Comparison of ENCODE assay signal across 2 cellular contexts in genomic region chr17:28346199-28346580, GRCh38.
TF ChIP-seq lines count a peak whose summit lies in the region.

No MANE protein-coding gene starts in this region.

TF ChIP-seq in GM23338, 12 proteins besides CTCF, POLR2A, EP300 and RAD21:
- TF ChIP-seq EZH2phosphoT487 (IDR thresholded peaks at IDR 0.05; ENCODE audit: unreplicated experiment) (no peak), CREB1 (CRISPR knock-in tag; IDR thresholded peaks at IDR 0.05; ENCODE audit: low read depth) (no peak), POLR2AphosphoS5 (IDR thresholded peaks at IDR 0.05; ENCODE audit: low read depth) (no peak), REST (IDR thresholded peaks at IDR 0.05; ENCODE audit: unreplicated experiment) (no peak), NANOG (IDR thresholded peaks at IDR 0.05; ENCODE audit: borderline replicate concordance) (no peak), ZNF331 (CRISPR knock-in tag; IDR thresholded peaks at IDR 0.05; ENCODE audit: low read depth) (no peak), JUNB (IDR thresholded peaks at IDR 0.05; ENCODE audit: unreplicated experiment) (no peak), STAT1 (IDR thresholded peaks at IDR 0.05; ENCODE audit: unreplicated experiment) (no peak), ZNF114 (CRISPR knock-in tag; IDR thresholded peaks at IDR 0.05) (no peak), EZH2 (IDR thresholded peaks at IDR 0.05; ENCODE audit: low read depth, unreplicated experiment) (no peak)
- TF ChIP-seq, protein P1, sequence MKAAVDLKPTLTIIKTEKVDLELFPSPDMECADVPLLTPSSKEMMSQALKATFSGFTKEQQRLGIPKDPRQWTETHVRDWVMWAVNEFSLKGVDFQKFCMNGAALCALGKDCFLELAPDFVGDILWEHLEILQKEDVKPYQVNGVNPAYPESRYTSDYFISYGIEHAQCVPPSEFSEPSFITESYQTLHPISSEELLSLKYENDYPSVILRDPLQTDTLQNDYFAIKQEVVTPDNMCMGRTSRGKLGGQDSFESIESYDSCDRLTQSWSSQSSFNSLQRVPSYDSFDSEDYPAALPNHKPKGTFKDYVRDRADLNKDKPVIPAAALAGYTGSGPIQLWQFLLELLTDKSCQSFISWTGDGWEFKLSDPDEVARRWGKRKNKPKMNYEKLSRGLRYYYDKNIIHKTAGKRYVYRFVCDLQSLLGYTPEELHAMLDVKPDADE (IDR thresholded peaks at IDR 0.05) = no peak
- TF ChIP-seq, protein P2, sequence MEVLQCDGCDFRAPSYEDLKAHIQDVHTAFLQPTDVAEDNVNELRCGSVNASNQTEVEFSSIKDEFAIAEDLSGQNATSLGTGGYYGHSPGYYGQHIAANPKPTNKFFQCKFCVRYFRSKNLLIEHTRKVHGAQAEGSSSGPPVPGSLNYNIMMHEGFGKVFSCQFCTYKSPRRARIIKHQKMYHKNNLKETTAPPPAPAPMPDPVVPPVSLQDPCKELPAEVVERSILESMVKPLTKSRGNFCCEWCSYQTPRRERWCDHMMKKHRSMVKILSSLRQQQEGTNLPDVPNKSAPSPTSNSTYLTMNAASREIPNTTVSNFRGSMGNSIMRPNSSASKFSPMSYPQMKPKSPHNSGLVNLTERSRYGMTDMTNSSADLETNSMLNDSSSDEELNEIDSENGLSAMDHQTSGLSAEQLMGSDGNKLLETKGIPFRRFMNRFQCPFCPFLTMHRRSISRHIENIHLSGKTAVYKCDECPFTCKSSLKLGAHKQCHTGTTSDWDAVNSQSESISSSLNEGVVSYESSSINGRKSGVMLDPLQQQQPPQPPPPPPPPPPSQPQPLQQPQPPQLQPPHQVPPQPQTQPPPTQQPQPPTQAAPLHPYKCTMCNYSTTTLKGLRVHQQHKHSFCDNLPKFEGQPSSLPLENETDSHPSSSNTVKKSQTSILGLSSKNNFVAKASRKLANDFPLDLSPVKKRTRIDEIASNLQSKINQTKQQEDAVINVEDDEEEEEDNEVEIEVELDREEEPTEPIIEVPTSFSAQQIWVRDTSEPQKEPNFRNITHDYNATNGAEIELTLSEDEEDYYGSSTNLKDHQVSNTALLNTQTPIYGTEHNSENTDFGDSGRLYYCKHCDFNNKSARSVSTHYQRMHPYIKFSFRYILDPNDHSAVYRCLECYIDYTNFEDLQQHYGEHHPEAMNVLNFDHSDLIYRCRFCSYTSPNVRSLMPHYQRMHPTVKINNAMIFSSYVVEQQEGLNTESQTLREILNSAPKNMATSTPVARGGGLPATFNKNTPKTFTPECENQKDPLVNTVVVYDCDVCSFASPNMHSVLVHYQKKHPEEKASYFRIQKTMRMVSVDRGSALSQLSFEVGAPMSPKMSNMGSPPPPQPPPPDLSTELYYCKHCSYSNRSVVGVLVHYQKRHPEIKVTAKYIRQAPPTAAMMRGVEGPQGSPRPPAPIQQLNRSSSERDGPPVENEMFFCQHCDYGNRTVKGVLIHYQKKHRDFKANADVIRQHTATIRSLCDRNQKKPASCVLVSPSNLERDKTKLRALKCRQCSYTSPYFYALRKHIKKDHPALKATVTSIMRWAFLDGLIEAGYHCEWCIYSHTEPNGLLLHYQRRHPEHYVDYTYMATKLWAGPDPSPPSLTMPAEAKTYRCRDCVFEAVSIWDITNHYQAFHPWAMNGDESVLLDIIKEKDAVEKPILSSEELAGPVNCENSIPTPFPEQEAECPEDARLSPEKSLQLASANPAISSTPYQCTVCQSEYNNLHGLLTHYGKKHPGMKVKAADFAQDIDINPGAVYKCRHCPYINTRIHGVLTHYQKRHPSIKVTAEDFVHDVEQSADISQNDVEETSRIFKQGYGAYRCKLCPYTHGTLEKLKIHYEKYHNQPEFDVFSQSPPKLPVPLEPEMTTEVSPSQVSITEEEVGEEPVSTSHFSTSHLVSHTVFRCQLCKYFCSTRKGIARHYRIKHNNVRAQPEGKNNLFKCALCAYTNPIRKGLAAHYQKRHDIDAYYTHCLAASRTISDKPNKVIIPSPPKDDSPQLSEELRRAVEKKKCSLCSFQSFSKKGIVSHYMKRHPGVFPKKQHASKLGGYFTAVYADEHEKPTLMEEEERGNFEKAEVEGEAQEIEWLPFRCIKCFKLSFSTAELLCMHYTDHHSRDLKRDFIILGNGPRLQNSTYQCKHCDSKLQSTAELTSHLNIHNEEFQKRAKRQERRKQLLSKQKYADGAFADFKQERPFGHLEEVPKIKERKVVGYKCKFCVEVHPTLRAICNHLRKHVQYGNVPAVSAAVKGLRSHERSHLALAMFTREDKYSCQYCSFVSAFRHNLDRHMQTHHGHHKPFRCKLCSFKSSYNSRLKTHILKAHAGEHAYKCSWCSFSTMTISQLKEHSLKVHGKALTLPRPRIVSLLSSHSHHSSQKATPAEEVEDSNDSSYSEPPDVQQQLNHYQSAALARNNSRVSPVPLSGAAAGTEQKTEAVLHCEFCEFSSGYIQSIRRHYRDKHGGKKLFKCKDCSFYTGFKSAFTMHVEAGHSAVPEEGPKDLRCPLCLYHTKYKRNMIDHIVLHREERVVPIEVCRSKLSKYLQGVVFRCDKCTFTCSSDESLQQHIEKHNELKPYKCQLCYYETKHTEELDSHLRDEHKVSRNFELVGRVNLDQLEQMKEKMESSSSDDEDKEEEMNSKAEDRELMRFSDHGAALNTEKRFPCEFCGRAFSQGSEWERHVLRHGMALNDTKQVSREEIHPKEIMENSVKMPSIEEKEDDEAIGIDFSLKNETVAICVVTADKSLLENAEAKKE (CRISPR knock-in tag; IDR thresholded peaks at IDR 0.05) = no peak

TF ChIP-seq in endothelial cell of umbilical vein, 7 proteins besides CTCF, POLR2A, EP300 and RAD21:
- TF ChIP-seq EZH2 (IDR thresholded peaks at IDR 0.05; ENCODE audit: borderline replicate concordance, low read depth, low read length, severe bottlenecking) (no peak), MYC (IDR thresholded peaks at IDR 0.05; ENCODE audit: low read depth, low read length) (no peak), GATA2 (IDR thresholded peaks at IDR 0.05; ENCODE audit: insufficient read depth, insufficient read length, low read depth, low read length) (no peak), FOS (IDR thresholded peaks at IDR 0.05; ENCODE audit: borderline replicate concordance, insufficient read depth, low read length) (no peak), JUN (IDR thresholded peaks at IDR 0.05; ENCODE audit: borderline replicate concordance, insufficient read depth, insufficient read length, low read depth) (no peak), MAX (IDR thresholded peaks at IDR 0.05; ENCODE audit: insufficient read depth, insufficient read length) (no peak), POLR2AphosphoS5 (IDR thresholded peaks at IDR 0.05; ENCODE audit: insufficient read depth, low read depth, low read length) (no peak)
